In the genomic region with DNA sequence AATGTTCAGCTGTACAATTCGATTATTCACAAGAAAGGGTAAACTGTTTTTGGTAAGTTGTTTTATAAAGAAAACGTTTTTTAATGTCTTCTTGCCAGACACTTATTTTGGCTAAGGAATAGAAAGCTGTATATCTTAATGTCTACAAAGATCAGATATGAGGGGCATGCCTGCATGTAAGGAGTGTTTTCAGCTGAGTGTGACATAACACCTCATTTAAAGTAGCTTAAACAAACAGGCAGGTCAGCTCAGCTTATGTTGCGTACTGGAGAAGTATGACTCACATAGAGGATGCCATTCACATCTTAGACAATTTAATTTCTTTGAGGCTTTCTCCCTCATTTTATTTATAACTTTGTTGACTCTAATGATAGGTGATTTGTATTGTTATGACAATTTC, we compare ENCODE assay signal across 17 cellular contexts. TPM values are rescaled to one million over a fixed set of nuclear protein-coding genes. Genes with fewer than 3 reads are reported as not detected.
DNase-seq lines count a peak whose midpoint lies in the region; ATAC-seq, FAIRE-seq and TF ChIP-seq lines count a peak whose summit lies in the region.
"Had no signal": no experiment of that assay in that cellular context is flagged by ENCODE, and none has a peak within 500 bp of the region (broad histone marks: within the 10 kb centered on the region; RNA-seq: fewer than 3 reads in every experiment).

No MANE protein-coding gene starts in this region.

- H3K9me3 ChIP-seq in astrocyte (ENCODE audit: insufficient read depth, low read depth, low read length) (no peaks in the 10 kb centered on the region), tibial nerve (no peaks in the 10 kb centered on the region)
- H3K9me3 ChIP-seq: neutrophil, thyroid gland had no signal

- no peak overlapping the region for H3K4me3 Mint-ChIP-seq in activated naive CD8-positive, alpha-beta T cell treated with anti-CD3 and anti-CD28 coated beads, Interleukin-2, amount 50 U/mL, for 24 hours
- no peak overlapping the region for H3K4me3 Mint-ChIP-seq in activated naive CD8-positive, alpha-beta T cell treated with anti-CD3 and anti-CD28 coated beads for 36 hours
- H3K4me3 Mint-ChIP-seq in astrocyte (ENCODE audit: unreplicated experiment), result no peak overlapping the region
- no peak overlapping the region for H3K4me3 Mint-ChIP-seq in stimulated activated effector memory CD8-positive, alpha-beta T cell treated with anti-CD3 and anti-CD28 coated beads, Interleukin-12 subunit alpha, Interleukin-12 subunit beta, amount 100 ng/mL, for 72 hours
- H3K4me3 Mint-ChIP-seq: activated naive CD4-positive, alpha-beta T cell treated with anti-CD3 and anti-CD28 coated beads, Interleukin-2, amount 50 U/mL, for 24 hours had no signal

- H3K4me1 ChIP-seq in astrocyte (ENCODE audit: insufficient read depth, low read length), result no peaks in the 10 kb centered on the region
- H3K4me1 ChIP-seq in tibial nerve, result no peaks in the 10 kb centered on the region

- TF ChIP-seq CTCF in astrocyte (IDR thresholded peaks at IDR 0.05; ENCODE audit: insufficient read depth, low read depth, low read length) (no peak), fibroblast of villous mesenchyme (IDR thresholded peaks at IDR 0.05; ENCODE audit: insufficient read depth, low read depth, low read length) (no peak), tibial nerve (IDR thresholded peaks at IDR 0.05) (no peak)

- no peak overlapping the region for H2AFZ ChIP-seq in astrocyte (ENCODE audit: low read depth, low read length)

- no peaks in the 10 kb centered on the region for H3K9me3 Mint-ChIP-seq in activated naive CD8-positive, alpha-beta T cell treated with anti-CD3 and anti-CD28 coated beads, Interleukin-2, amount 50 U/mL, for 24 hours
- no peaks in the 10 kb centered on the region for H3K9me3 Mint-ChIP-seq in activated naive CD8-positive, alpha-beta T cell treated with anti-CD3 and anti-CD28 coated beads for 36 hours
- H3K9me3 Mint-ChIP-seq in astrocyte (ENCODE audit: unreplicated experiment), result no peaks in the 10 kb centered on the region
- H3K9me3 Mint-ChIP-seq in stimulated activated effector memory CD8-positive, alpha-beta T cell treated with anti-CD3 and anti-CD28 coated beads, Interleukin-12 subunit alpha, Interleukin-12 subunit beta, amount 100 ng/mL, for 72 hours, result no peaks in the 10 kb centered on the region
- H3K9me3 Mint-ChIP-seq: activated naive CD4-positive, alpha-beta T cell treated with anti-CD3 and anti-CD28 coated beads, Interleukin-2, amount 50 U/mL, for 24 hours had no signal

- H3K4me2 ChIP-seq in astrocyte (ENCODE audit: low read length), result no peak overlapping the region

- H3K27ac ChIP-seq in astrocyte (ENCODE audit: low read depth, low read length), result no peak overlapping the region
- no peak overlapping the region for H3K27ac ChIP-seq in tibial nerve
- H3K27ac ChIP-seq: thyroid gland had no signal

- H3K79me2 ChIP-seq in astrocyte (ENCODE audit: insufficient read depth, low read length), result no peaks in the 10 kb centered on the region

- no peaks in the 10 kb centered on the region for H3K36me3 ChIP-seq in astrocyte (ENCODE audit: insufficient read depth, low read length)
- H3K36me3 ChIP-seq in tibial nerve, result no peaks in the 10 kb centered on the region
- H3K36me3 ChIP-seq: thyroid gland had no signal

- DNase-seq in activated naive CD8-positive, alpha-beta T cell treated with anti-CD3 and anti-CD28 coated beads, Interleukin-2, amount 50 U/mL, for 24 hours, result no peak
- no peak for DNase-seq in activated naive CD8-positive, alpha-beta T cell treated with anti-CD3 and anti-CD28 coated beads for 36 hours
- DNase-seq in astrocyte (ENCODE audit: low read depth) (peak; percentile 12), fibroblast of villous mesenchyme (ENCODE audit: low read depth) (peak; percentile 87), tibial nerve (ENCODE audit: low spot score in 2 of 2) (no peak), midbrain (lab: John Stamatoyannopoulos, UW) (no peak)
- DNase-seq in stimulated activated effector memory CD8-positive, alpha-beta T cell treated with anti-CD3 and anti-CD28 coated beads, Interleukin-12 subunit alpha, Interleukin-12 subunit beta, amount 100 ng/mL, for 72 hours (ENCODE audit: low spot score in 2 of 2), result no peak
- no peak for DNase-seq in stimulated activated CD4-positive, alpha-beta T cell treated with anti-CD3 and anti-CD28 coated beads, Interleukin-2, amount 100 ng/mL, for 24 hours
- DNase-seq: activated CD4-positive, alpha-beta T cell treated with anti-CD3 and anti-CD28 coated beads, Interleukin-2, amount 50 U/mL, for 1 hour; activated T-cell treated with anti-CD3 and anti-CD28 coated beads, Interleukin-2, amount 50 U/mL, for 1 hour; central memory CD4-positive, alpha-beta T cell; NCI-H1436; thyroid gland had no signal

- FAIRE-seq in astrocyte (lab: Jason Lieb, UNC), result no peak

- peaks cover 40% of the 10 kb centered on the region for H3K4me1 Mint-ChIP-seq in activated naive CD8-positive, alpha-beta T cell treated with anti-CD3 and anti-CD28 coated beads, Interleukin-2, amount 50 U/mL, for 24 hours
- H3K4me1 Mint-ChIP-seq in activated naive CD8-positive, alpha-beta T cell treated with anti-CD3 and anti-CD28 coated beads for 36 hours, result peaks cover 19% of the 10 kb centered on the region
- peaks cover 7% of the 10 kb centered on the region for H3K4me1 Mint-ChIP-seq in astrocyte (ENCODE audit: low read depth, unreplicated experiment)
- peaks cover 5% of the 10 kb centered on the region for H3K4me1 Mint-ChIP-seq in stimulated activated effector memory CD8-positive, alpha-beta T cell treated with anti-CD3 and anti-CD28 coated beads, Interleukin-12 subunit alpha, Interleukin-12 subunit beta, amount 100 ng/mL, for 72 hours
- H3K4me1 Mint-ChIP-seq: activated naive CD4-positive, alpha-beta T cell treated with anti-CD3 and anti-CD28 coated beads, Interleukin-2, amount 50 U/mL, for 24 hours had no signal

- no peaks in the 10 kb centered on the region for H4K20me1 ChIP-seq in astrocyte (ENCODE audit: insufficient read depth, low read length)

- H3K36me3 Mint-ChIP-seq in activated naive CD8-positive, alpha-beta T cell treated with anti-CD3 and anti-CD28 coated beads, Interleukin-2, amount 50 U/mL, for 24 hours (ENCODE audit: low read depth), result peaks cover 40% of the 10 kb centered on the region
- H3K36me3 Mint-ChIP-seq in activated naive CD8-positive, alpha-beta T cell treated with anti-CD3 and anti-CD28 coated beads for 36 hours, result peaks cover 30% of the 10 kb centered on the region
- no peaks in the 10 kb centered on the region for H3K36me3 Mint-ChIP-seq in astrocyte (ENCODE audit: low read depth, unreplicated experiment)
- peaks cover 62% of the 10 kb centered on the region for H3K36me3 Mint-ChIP-seq in stimulated activated effector memory CD8-positive, alpha-beta T cell treated with anti-CD3 and anti-CD28 coated beads, Interleukin-12 subunit alpha, Interleukin-12 subunit beta, amount 100 ng/mL, for 72 hours

- no peak for TF ChIP-seq POLR2A in tibial nerve (IDR thresholded peaks at IDR 0.05)

- H3K4me3 ChIP-seq in astrocyte (ENCODE audit: insufficient read depth, low read depth, low read length), result no peak overlapping the region
- H3K4me3 ChIP-seq in fibroblast of villous mesenchyme (ENCODE audit: low read depth, low read length), result no peak overlapping the region
- H3K4me3 ChIP-seq in tibial nerve, result no peak overlapping the region
- H3K4me3 ChIP-seq: thyroid gland had no signal

- no peak for TF ChIP-seq EP300 in tibial nerve (IDR thresholded peaks at IDR 0.05)

- no peaks in the 10 kb centered on the region for H3K27me3 ChIP-seq in astrocyte (ENCODE audit: insufficient read depth, low read length)
- no peaks in the 10 kb centered on the region for H3K27me3 ChIP-seq in tibial nerve
- H3K27me3 ChIP-seq: neutrophil, thyroid gland had no signal

- no peaks in the 10 kb centered on the region for H3K27me3 Mint-ChIP-seq in activated naive CD8-positive, alpha-beta T cell treated with anti-CD3 and anti-CD28 coated beads, Interleukin-2, amount 50 U/mL, for 24 hours
- no peaks in the 10 kb centered on the region for H3K27me3 Mint-ChIP-seq in activated naive CD8-positive, alpha-beta T cell treated with anti-CD3 and anti-CD28 coated beads for 36 hours
- no peaks in the 10 kb centered on the region for H3K27me3 Mint-ChIP-seq in astrocyte (ENCODE audit: low read depth, unreplicated experiment)
- H3K27me3 Mint-ChIP-seq: activated naive CD4-positive, alpha-beta T cell treated with anti-CD3 and anti-CD28 coated beads, Interleukin-2, amount 50 U/mL, for 24 hours had no signal

- H3K27ac Mint-ChIP-seq in activated naive CD8-positive, alpha-beta T cell treated with anti-CD3 and anti-CD28 coated beads, Interleukin-2, amount 50 U/mL, for 24 hours, result peak overlapping the region; percentile 35
- no peak overlapping the region for H3K27ac Mint-ChIP-seq in activated naive CD8-positive, alpha-beta T cell treated with anti-CD3 and anti-CD28 coated beads for 36 hours
- no peak overlapping the region for H3K27ac Mint-ChIP-seq in astrocyte (ENCODE audit: unreplicated experiment)
- no peak overlapping the region for H3K27ac Mint-ChIP-seq in stimulated activated effector memory CD8-positive, alpha-beta T cell treated with anti-CD3 and anti-CD28 coated beads, Interleukin-12 subunit alpha, Interleukin-12 subunit beta, amount 100 ng/mL, for 72 hours
- H3K27ac Mint-ChIP-seq: activated naive CD4-positive, alpha-beta T cell treated with anti-CD3 and anti-CD28 coated beads, Interleukin-2, amount 50 U/mL, for 24 hours had no signal

- no peak for ATAC-seq in activated naive CD8-positive, alpha-beta T cell treated with anti-CD3 and anti-CD28 coated beads, Interleukin-2, amount 50 U/mL, for 24 hours
- ATAC-seq in stimulated activated effector memory CD8-positive, alpha-beta T cell treated with anti-CD3 and anti-CD28 coated beads, Interleukin-12 subunit alpha, Interleukin-12 subunit beta, amount 100 ng/mL, for 72 hours, result no peak
- ATAC-seq: sciatic nerve had no signal

- no peak overlapping the region for H3K9ac ChIP-seq in astrocyte (ENCODE audit: low read length)

- WGBS in tibial nerve, 2 donors, result 59 to 65% methylated on average over 3 of the region's 3 CpGs

RNA-seq across cellular contexts. Expression of a gene that starts 30.4 kb away (rescaled TPM):
- total RNA-seq in activated naive CD8-positive, alpha-beta T cell treated with anti-CD3 and anti-CD28 coated beads for 36 hours, result 10 to 100 TPM; 33.6 to 35.1 TPM
- total RNA-seq in astrocyte, result 49.6 and 53.9 TPM in 2 replicates
- 20.9 and 51.8 TPM in 2 replicates for total RNA-seq in fibroblast of villous mesenchyme
- 10 to 100 TPM; 26.8 to 30.3 (median 28.2) TPM for total RNA-seq in tibial nerve

RNA-seq across cellular contexts. Expression of a gene that starts 47.2 kb away (rescaled TPM):
- total RNA-seq in activated naive CD8-positive, alpha-beta T cell treated with anti-CD3 and anti-CD28 coated beads for 36 hours, result 10 to 100 TPM; 37.9 to 39.7 TPM
- total RNA-seq in astrocyte (0.41 and 0.59 TPM in 2 replicates), fibroblast of villous mesenchyme (not detected in 2 replicates), tibial nerve (1 to 10 TPM in 3 of 4 donors, under 1 TPM in 1; 0.42 to 4.2 (median 1.2) TPM)
- total RNA-seq: SK-MEL-5 had no signal

Comparison
In these comparisons a context has a peak if more than half of its experiments do, and no peak if none do; other contexts are left out.
1. DNase-seq: peak in astrocyte (single experiment) and fibroblast of villous mesenchyme (single experiment); none in activated naive CD8-positive, alpha-beta T cell treated with anti-CD3 and anti-CD28 coated beads, Interleukin-2, amount 50 U/mL, for 24 hours (single experiment), activated naive CD8-positive, alpha-beta T cell treated with anti-CD3 and anti-CD28 coated beads for 36 hours (single experiment), tibial nerve (0 of 2), midbrain (single experiment), stimulated activated effector memory CD8-positive, alpha-beta T cell treated with anti-CD3 and anti-CD28 coated beads, Interleukin-12 subunit alpha, Interleukin-12 subunit beta, amount 100 ng/mL, for 72 hours (0 of 2) and stimulated activated CD4-positive, alpha-beta T cell treated with anti-CD3 and anti-CD28 coated beads, Interleukin-2, amount 100 ng/mL, for 24 hours (0 of 2).
2. RNA of a gene that starts 47.2 kb away (total RNA-seq): 37.9 to 39.7 TPM in activated naive CD8-positive, alpha-beta T cell treated with anti-CD3 and anti-CD28 coated beads for 36 hours; 0.42 to 4.2 TPM in tibial nerve, 0.41 to 0.59 TPM in astrocyte and not detected in fibroblast of villous mesenchyme; every median in the first group is over 4 times any median in the second.